Comparison of ENCODE assay signal across 1 cellular context in genomic region chrX:132590350-132591026, GRCh38.
A peak's percentile ranks its signal among the peaks of the same experiment; 100 is the strongest.
TF ChIP-seq lines count a peak whose summit lies in the region.

No MANE protein-coding gene starts in this region.

TF ChIP-seq in HepG2, 621 proteins besides CTCF, POLR2A, EP300 and RAD21 (continued from another document and continues in another):
- peak; percentile 85 for TF ChIP-seq MED13 (CRISPR knock-in tag; IDR thresholded peaks at IDR 0.05)
- peak; percentile 98; the same call in 1 of the 2 replicates for TF ChIP-seq ZBTB20 (CRISPR knock-in tag; IDR thresholded peaks at IDR 0.05; ENCODE audit: borderline replicate concordance, low read depth)
- TF ChIP-seq ZKSCAN8 (CRISPR knock-in tag; IDR thresholded peaks at IDR 0.05; ENCODE audit: borderline replicate concordance), result peak; percentile 81; the same call in 1 of the 2 replicates
- peak; percentile 100 for TF ChIP-seq RARA (CRISPR knock-in tag; IDR thresholded peaks at IDR 0.05)
- peak; percentile 82 for TF ChIP-seq RCOR2 (CRISPR knock-in tag; IDR thresholded peaks at IDR 0.05)
- TF ChIP-seq AKAP8 (CRISPR knock-in tag; IDR thresholded peaks at IDR 0.05), result peak; percentile 85; the same call in 1 of the 2 replicates
- peak; percentile 60; the same call in 1 of the 3 replicates for TF ChIP-seq MXI1 (IDR thresholded peaks at IDR 0.05; ENCODE audit: borderline replicate concordance, low read depth, low read length)
- TF ChIP-seq NFKBIZ (CRISPR knock-in tag; IDR thresholded peaks at IDR 0.05), result peak; percentile 71; the same call in 1 of the 2 replicates
- peak; percentile 95 for TF ChIP-seq NR2F2 (IDR thresholded peaks at IDR 0.05; ENCODE audit: borderline replicate concordance, low read depth)
- TF ChIP-seq ZNF292 (CRISPR knock-in tag; IDR thresholded peaks at IDR 0.05; ENCODE audit: borderline replicate concordance, low read depth), result peak; percentile 81; the same call in 1 of the 2 replicates
- peak; percentile 54; the same call in 1 of the 2 replicates for TF ChIP-seq PHF21A (CRISPR knock-in tag; IDR thresholded peaks at IDR 0.05)
- peak; percentile 74; the same call in 1 of the 2 replicates for TF ChIP-seq ARNTL (CRISPR knock-in tag; IDR thresholded peaks at IDR 0.05)
- no peak for TF ChIP-seq ZNF549 (CRISPR knock-in tag; IDR thresholded peaks at IDR 0.05)
- peak; percentile 96 for TF ChIP-seq HDAC2 (CRISPR knock-in tag; IDR thresholded peaks at IDR 0.05)
- TF ChIP-seq ZNF83 (CRISPR knock-in tag; IDR thresholded peaks at IDR 0.05; ENCODE audit: borderline replicate concordance), result no peak
- peak; percentile 92 for TF ChIP-seq TARDBP (CRISPR knock-in tag; IDR thresholded peaks at IDR 0.05)
- TF ChIP-seq, protein P1, sequence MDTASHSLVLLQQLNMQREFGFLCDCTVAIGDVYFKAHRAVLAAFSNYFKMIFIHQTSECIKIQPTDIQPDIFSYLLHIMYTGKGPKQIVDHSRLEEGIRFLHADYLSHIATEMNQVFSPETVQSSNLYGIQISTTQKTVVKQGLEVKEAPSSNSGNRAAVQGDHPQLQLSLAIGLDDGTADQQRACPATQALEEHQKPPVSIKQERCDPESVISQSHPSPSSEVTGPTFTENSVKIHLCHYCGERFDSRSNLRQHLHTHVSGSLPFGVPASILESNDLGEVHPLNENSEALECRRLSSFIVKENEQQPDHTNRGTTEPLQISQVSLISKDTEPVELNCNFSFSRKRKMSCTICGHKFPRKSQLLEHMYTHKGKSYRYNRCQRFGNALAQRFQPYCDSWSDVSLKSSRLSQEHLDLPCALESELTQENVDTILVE (CRISPR knock-in tag; IDR thresholded peaks at IDR 0.05), result peak; percentile 59; the same call in 1 of the 2 replicates
- peak in 1 of 2 experiments; percentile 81; a peak in 2 of 4 replicates for TF ChIP-seq KLF16 (CRISPR knock-in tag; IDR thresholded peaks at IDR 0.05)
- TF ChIP-seq, protein P2, sequence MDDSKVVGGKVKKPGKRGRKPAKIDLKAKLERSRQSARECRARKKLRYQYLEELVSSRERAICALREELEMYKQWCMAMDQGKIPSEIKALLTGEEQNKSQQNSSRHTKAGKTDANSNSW (CRISPR knock-in tag; IDR thresholded peaks at IDR 0.05; ENCODE audit: borderline replicate concordance), result no peak
- peak; percentile 70 to 84 for TF ChIP-seq NR2F1 (CRISPR knock-in tag; IDR thresholded peaks at IDR 0.05)
- TF ChIP-seq SKIL (CRISPR knock-in tag; IDR thresholded peaks at IDR 0.05; ENCODE audit: borderline replicate concordance), result peak; percentile 100
- peak; percentile 73 for TF ChIP-seq HOXA3 (CRISPR knock-in tag; IDR thresholded peaks at IDR 0.05)
- TF ChIP-seq ZBTB43 (CRISPR knock-in tag; conservative IDR thresholded peaks at IDR 0.05), result 0 out of 2 replicates have a peak, but pooled peaks have one; percentile 24
- TF ChIP-seq, protein P3, sequence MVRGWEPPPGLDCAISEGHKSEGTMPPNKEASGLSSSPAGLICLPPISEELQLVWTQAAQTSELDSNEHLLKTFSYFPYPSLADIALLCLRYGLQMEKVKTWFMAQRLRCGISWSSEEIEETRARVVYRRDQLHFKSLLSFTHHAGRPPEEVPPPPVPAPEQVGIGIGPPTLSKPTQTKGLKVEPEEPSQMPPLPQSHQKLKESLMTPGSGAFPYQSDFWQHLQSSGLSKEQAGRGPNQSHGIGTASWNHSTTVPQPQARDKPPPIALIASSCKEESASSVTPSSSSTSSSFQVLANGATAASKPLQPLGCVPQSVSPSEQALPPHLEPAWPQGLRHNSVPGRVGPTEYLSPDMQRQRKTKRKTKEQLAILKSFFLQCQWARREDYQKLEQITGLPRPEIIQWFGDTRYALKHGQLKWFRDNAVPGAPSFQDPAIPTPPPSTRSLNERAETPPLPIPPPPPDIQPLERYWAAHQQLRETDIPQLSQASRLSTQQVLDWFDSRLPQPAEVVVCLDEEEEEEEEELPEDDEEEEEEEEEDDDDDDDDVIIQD (CRISPR knock-in tag; IDR thresholded peaks at IDR 0.05; ENCODE audit: low read depth), result peak; percentile 82
- TF ChIP-seq AGO1 (IDR thresholded peaks at IDR 0.05; ENCODE audit: low read depth, low read length, poor library complexity, severe bottlenecking), result no peak
- TF ChIP-seq EZH2 (conservative IDR thresholded peaks at IDR 0.05; ENCODE audit: low read depth, low read length), result no peak
- peak; percentile 98 for TF ChIP-seq MEF2D (CRISPR knock-in tag; IDR thresholded peaks at IDR 0.05)
- TF ChIP-seq, protein P4, sequence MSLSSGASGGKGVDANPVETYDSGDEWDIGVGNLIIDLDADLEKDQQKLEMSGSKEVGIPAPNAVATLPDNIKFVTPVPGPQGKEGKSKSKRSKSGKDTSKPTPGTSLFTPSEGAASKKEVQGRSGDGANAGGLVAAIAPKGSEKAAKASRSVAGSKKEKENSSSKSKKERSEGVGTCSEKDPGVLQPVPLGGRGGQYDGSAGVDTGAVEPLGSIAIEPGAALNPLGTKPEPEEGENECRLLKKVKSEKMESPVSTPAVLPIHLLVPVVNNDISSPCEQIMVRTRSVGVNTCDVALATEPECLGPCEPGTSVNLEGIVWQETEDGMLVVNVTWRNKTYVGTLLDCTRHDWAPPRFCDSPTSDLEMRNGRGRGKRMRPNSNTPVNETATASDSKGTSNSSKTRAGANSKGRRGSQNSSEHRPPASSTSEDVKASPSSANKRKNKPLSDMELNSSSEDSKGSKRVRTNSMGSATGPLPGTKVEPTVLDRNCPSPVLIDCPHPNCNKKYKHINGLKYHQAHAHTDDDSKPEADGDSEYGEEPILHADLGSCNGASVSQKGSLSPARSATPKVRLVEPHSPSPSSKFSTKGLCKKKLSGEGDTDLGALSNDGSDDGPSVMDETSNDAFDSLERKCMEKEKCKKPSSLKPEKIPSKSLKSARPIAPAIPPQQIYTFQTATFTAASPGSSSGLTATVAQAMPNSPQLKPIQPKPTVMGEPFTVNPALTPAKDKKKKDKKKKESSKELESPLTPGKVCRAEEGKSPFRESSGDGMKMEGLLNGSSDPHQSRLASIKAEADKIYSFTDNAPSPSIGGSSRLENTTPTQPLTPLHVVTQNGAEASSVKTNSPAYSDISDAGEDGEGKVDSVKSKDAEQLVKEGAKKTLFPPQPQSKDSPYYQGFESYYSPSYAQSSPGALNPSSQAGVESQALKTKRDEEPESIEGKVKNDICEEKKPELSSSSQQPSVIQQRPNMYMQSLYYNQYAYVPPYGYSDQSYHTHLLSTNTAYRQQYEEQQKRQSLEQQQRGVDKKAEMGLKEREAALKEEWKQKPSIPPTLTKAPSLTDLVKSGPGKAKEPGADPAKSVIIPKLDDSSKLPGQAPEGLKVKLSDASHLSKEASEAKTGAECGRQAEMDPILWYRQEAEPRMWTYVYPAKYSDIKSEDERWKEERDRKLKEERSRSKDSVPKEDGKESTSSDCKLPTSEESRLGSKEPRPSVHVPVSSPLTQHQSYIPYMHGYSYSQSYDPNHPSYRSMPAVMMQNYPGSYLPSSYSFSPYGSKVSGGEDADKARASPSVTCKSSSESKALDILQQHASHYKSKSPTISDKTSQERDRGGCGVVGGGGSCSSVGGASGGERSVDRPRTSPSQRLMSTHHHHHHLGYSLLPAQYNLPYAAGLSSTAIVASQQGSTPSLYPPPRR (CRISPR knock-in tag; IDR thresholded peaks at IDR 0.05; ENCODE audit: borderline replicate concordance), result peak; percentile 98
- TF ChIP-seq, protein P5, sequence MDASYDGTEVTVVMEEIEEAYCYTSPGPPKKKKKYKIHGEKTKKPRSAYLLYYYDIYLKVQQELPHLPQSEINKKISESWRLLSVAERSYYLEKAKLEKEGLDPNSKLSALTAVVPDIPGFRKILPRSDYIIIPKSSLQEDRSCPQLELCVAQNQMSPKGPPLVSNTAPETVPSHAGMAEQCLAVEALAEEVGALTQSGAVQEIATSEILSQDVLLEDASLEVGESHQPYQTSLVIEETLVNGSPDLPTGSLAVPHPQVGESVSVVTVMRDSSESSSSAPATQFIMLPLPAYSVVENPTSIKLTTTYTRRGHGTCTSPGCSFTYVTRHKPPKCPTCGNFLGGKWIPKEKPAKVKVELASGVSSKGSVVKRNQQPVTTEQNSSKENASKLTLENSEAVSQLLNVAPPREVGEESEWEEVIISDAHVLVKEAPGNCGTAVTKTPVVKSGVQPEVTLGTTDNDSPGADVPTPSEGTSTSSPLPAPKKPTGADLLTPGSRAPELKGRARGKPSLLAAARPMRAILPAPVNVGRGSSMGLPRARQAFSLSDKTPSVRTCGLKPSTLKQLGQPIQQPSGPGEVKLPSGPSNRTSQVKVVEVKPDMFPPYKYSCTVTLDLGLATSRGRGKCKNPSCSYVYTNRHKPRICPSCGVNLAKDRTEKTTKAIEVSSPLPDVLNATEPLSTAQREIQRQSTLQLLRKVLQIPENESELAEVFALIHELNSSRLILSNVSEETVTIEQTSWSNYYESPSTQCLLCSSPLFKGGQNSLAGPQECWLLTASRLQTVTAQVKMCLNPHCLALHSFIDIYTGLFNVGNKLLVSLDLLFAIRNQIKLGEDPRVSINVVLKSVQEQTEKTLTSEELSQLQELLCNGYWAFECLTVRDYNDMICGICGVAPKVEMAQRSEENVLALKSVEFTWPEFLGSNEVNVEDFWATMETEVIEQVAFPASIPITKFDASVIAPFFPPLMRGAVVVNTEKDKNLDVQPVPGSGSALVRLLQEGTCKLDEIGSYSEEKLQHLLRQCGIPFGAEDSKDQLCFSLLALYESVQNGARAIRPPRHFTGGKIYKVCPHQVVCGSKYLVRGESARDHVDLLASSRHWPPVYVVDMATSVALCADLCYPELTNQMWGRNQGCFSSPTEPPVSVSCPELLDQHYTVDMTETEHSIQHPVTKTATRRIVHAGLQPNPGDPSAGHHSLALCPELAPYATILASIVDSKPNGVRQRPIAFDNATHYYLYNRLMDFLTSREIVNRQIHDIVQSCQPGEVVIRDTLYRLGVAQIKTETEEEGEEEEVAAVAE (CRISPR knock-in tag; IDR thresholded peaks at IDR 0.05; ENCODE audit: borderline replicate concordance), result 0 out of 2 replicates have a peak, but pooled peaks have one; percentile 33
- peak; percentile 68; the same call in 1 of the 2 replicates for TF ChIP-seq ZNF652 (CRISPR knock-in tag; IDR thresholded peaks at IDR 0.05; ENCODE audit: borderline replicate concordance, low read depth)
- peak; percentile 89 for TF ChIP-seq ZNF232 (CRISPR knock-in tag; IDR thresholded peaks at IDR 0.05; ENCODE audit: borderline replicate concordance)
- peak; percentile 59; the same call in 1 of the 2 replicates for TF ChIP-seq ZNF746 (CRISPR knock-in tag; IDR thresholded peaks at IDR 0.05)
- peak; percentile 99 for TF ChIP-seq RXRA (CRISPR knock-in tag; IDR thresholded peaks at IDR 0.05)
- TF ChIP-seq ZNF280D (CRISPR knock-in tag; IDR thresholded peaks at IDR 0.05), result peak; percentile 39; the same call in 1 of the 2 replicates
- TF ChIP-seq SMC3 (IDR thresholded peaks at IDR 0.05; ENCODE audit: low read length), result peak; percentile 26
- peak; percentile 20; the same call in 1 of the 2 replicates for TF ChIP-seq NFYC (CRISPR knock-in tag; IDR thresholded peaks at IDR 0.05)
- TF ChIP-seq SOX6 (IDR thresholded peaks at IDR 0.05), result no peak
- peak; percentile 99 for TF ChIP-seq SOX6 (CRISPR knock-in tag; IDR thresholded peaks at IDR 0.05)
- no peak for TF ChIP-seq KLF13 (CRISPR knock-in tag; IDR thresholded peaks at IDR 0.05)
